25 cellular contexts compared by ENCODE assay signal in the genomic region with DNA sequence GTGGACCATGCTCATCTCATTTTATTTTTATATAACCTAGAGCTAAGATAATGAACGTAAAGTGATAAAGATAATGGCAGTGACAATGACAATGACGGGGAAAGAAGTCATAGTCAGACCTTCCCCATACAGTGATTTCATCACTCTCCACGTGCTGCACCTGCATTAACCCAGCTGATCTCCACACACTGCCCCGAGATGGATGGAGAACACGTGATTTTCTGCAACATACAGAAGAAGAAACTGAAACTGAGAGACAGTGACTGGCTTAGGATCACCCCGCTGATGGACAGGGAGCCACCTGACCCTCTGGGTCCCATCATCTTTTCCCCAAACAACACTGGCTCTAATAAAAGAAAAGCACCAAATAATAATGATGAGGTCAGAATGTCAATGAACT. TPM values are rescaled to one million over a fixed set of nuclear protein-coding genes. Genes with fewer than 3 reads are reported as not detected.
"Had no signal": no experiment of that assay in that cellular context is flagged by ENCODE, and none has a peak within 500 bp of the region (broad histone marks: within the 10 kb centered on the region; RNA-seq: fewer than 3 reads in every experiment).

No MANE protein-coding gene starts in this region.

- H3K4me2 ChIP-seq: hepatocyte, smooth muscle cell had no signal

- H3K9me3 ChIP-seq: left lung, lower lobe of right lung, pancreas, prostate gland, tibial nerve, uterus had no signal

- FAIRE-seq: keratinocyte, pancreas had no signal

- ATAC-seq: left colon; left lung; lower lobe of right lung; naive thymus-derived CD8-positive, alpha-beta T cell; pancreas; right cardiac atrium; stimulated activated memory B cell treated with anti-CD40 and anti-IgM and Interleukin-4, amounts not matched to agents 10 μg/mL and 1 μg/mL and 100 μg/mL, for 72 hours; stimulated activated naive CD8-positive, alpha-beta T cell treated with anti-CD3 and anti-CD28 coated beads, Interleukin-15, amount 100 ng/mL, for 72 hours had no signal

- H3K36me3 ChIP-seq: uterus had no signal

- H3K27ac ChIP-seq: hepatocyte, left lung, lower lobe of right lung, pancreas, prostate gland, tibial nerve, uterus had no signal

- H3K27me3 ChIP-seq: hepatocyte, left lung, pancreas, tibial nerve, uterus had no signal

- H2AFZ ChIP-seq: hepatocyte had no signal

- H3K4me1 ChIP-seq: left lung, lower lobe of right lung, pancreas, prostate gland, tibial nerve, uterus had no signal

- H3K79me2 ChIP-seq: hepatocyte had no signal

- DNase-seq: left colon; left lung; lower lobe of right lung; mammary epithelial cell; mesenchymal stem cell; naive thymus-derived CD8-positive, alpha-beta T cell; nucleus accumbens; pancreas; posterior cingulate gyrus; retina; right cardiac atrium; stimulated activated CD4-positive, alpha-beta T cell treated with anti-CD3 and anti-CD28 coated beads, Interleukin-1b, Interleukin-23, amount 100 ng/mL, for 48 hours; stimulated activated CD4-positive, alpha-beta T cell treated with anti-CD3 and anti-CD28 coated beads, Interleukin-2, amount 100 ng/mL, for 48 hours; stimulated activated CD4-positive, alpha-beta T cell treated with anti-CD3 and anti-CD28 coated beads, Interleukin-4, amount 100 ng/mL, for 4 hours; stimulated activated CD8-positive, alpha-beta memory T cell treated with anti-CD3 and anti-CD28 coated beads, Interleukin-4, amount 100 ng/mL, for 48 hours; stimulated activated naive CD4-positive, alpha-beta T cell treated with Interleukin-2 at 50 U/mL for 16 hours; stimulated activated naive CD8-positive, alpha-beta T cell treated with anti-CD3 and anti-CD28 coated beads, Interleukin-15, amount 100 ng/mL, for 72 hours; substantia nigra; uterus had no signal

- H3K4me3 ChIP-seq: hepatocyte, left lung, lower lobe of right lung, pancreas, prostate gland, smooth muscle cell, tibial nerve, uterus had no signal

RNA-seq across cellular contexts. Expression of a gene that starts 24.7 kb away (rescaled TPM):
- polyA plus RNA-seq: naive thymus-derived CD8-positive, alpha-beta T cell had no signal
